ENCODE assay signal across 12 cellular contexts in genomic region chr9:76615149-76615548, GRCh38.
DNase-seq lines count a peak whose midpoint lies in the region; ATAC-seq, FAIRE-seq and TF ChIP-seq lines count a peak whose summit lies in the region.
"Had no signal": no experiment of that assay in that cellular context is flagged by ENCODE, and none has a peak within 500 bp of the region (broad histone marks: within the 10 kb centered on the region; RNA-seq: fewer than 3 reads in every experiment).

No MANE protein-coding gene starts in this region.

- CTCF ChIA-PET in naive thymus-derived CD4-positive, alpha-beta T cell (lab: Charles Lee): no interaction called here
- CTCF ChIA-PET in PC-9 (lab: Charles Lee): interaction anchor here (0.6 kb wide), 1 partner anchor 20 kb away, joined by 3 read pairs; no protein-coding TSS in a partner anchor

- H3K4me1 ChIP-seq in BLaER1: peaks cover 8% of the 10 kb centered on the region
- peaks cover 7% of the 10 kb centered on the region for H3K4me1 ChIP-seq in colonic mucosa
- H3K4me1 ChIP-seq in naive thymus-derived CD4-positive, alpha-beta T cell (ENCODE audit: control insufficient read depth in 2 of 2, insufficient read depth in 2 of 2, low read length in 2 of 2): no peaks in the 10 kb centered on the region
- no peaks in the 10 kb centered on the region for H3K4me1 ChIP-seq in PC-9 (replicated peaks; ENCODE audit: insufficient read depth)
- H3K4me1 ChIP-seq: psoas muscle had no signal

- H3F3A ChIP-seq in PC-9 (ENCODE audit: insufficient read depth, low read depth): no peaks in the 10 kb centered on the region

- H3K4me1 Mint-ChIP-seq in naive thymus-derived CD4-positive, alpha-beta T cell: peaks cover 0 to 14% (median 7%) of the 10 kb centered on the region in 7 donors

- H3K27me3 ChIP-seq in BLaER1 (no peaks in the 10 kb centered on the region), colonic mucosa (no peaks in the 10 kb centered on the region), PC-9 (ENCODE audit: insufficient read depth, low read depth) (no peaks in the 10 kb centered on the region)
- peaks cover 0 to 4% of the 10 kb centered on the region in 2 donors for H3K27me3 ChIP-seq in naive thymus-derived CD4-positive, alpha-beta T cell (ENCODE audit: control insufficient read depth in 2 of 2, insufficient read depth in 2 of 2, low read length in 2 of 2)

- H3K4me2 ChIP-seq in BLaER1 (peak overlapping the region; percentile 58), PC-9 (no peak overlapping the region)

- H3K9me3 Mint-ChIP-seq in naive thymus-derived CD4-positive, alpha-beta T cell: no peaks in the 10 kb centered on the region

- H2AFZ ChIP-seq in PC-9: no peak overlapping the region
- H2AFZ ChIP-seq: GM23248 had no signal

- H3K36me3 ChIP-seq in BLaER1 (no peaks in the 10 kb centered on the region), colonic mucosa (no peaks in the 10 kb centered on the region), PC-9 (ENCODE audit: low read depth) (no peaks in the 10 kb centered on the region)
- H3K36me3 ChIP-seq in naive thymus-derived CD4-positive, alpha-beta T cell (ENCODE audit: control insufficient read depth in 2 of 3, insufficient read depth in 3 of 3, low read length in 3 of 3): no peaks in the 10 kb centered on the region

- DNase-seq in HTR-8/SVneo (ENCODE audit: insufficient read length, low spot score): no peak
- peak; percentile 63 for DNase-seq in colonic mucosa
- DNase-seq in naive thymus-derived CD4-positive, alpha-beta T cell: no peak
- no peak for DNase-seq in cerebellar nuclear complex (lab: John Stamatoyannopoulos, UW)
- no peak for DNase-seq in DMS79 treated with DMSO at 0.1 percent for 48 hours (lab: John Stamatoyannopoulos, UW)
- DNase-seq in substantia nigra (lab: John Stamatoyannopoulos, UW): no peak
- DNase-seq in PC-9: no peak
- DNase-seq: activated effector memory CD4-positive, alpha-beta T cell treated with anti-CD3 and anti-CD28 coated beads, Interleukin-2, amount 50 U/mL, for 16 hours; central memory CD4-positive, alpha-beta T cell; GM23248; psoas muscle had no signal

- TF ChIP-seq CTCF in colonic mucosa (IDR thresholded peaks at IDR 0.05): no peak
- TF ChIP-seq CTCF in PC-9 (conservative IDR thresholded peaks at IDR 0.05): no peak

- H3K27me3 Mint-ChIP-seq in naive thymus-derived CD4-positive, alpha-beta T cell: peaks cover 18 to 51% (median 32%) of the 10 kb centered on the region in 5 donors

- H3K9me3 ChIP-seq in BLaER1 (no peaks in the 10 kb centered on the region), colonic mucosa (no peaks in the 10 kb centered on the region), PC-9 (ENCODE audit: insufficient read depth, low read depth) (no peaks in the 10 kb centered on the region)
- H3K9me3 ChIP-seq in naive thymus-derived CD4-positive, alpha-beta T cell (ENCODE audit: control insufficient read depth in 2 of 3, low read length in 3 of 3): no peaks in the 10 kb centered on the region
- H3K9me3 ChIP-seq: psoas muscle had no signal

- H3K36me3 Mint-ChIP-seq in naive thymus-derived CD4-positive, alpha-beta T cell: no peaks in the 10 kb centered on the region

- H3K27ac ChIP-seq in BLaER1: no peak overlapping the region
- peak overlapping the region; percentile 67 for H3K27ac ChIP-seq in colonic mucosa
- H3K27ac ChIP-seq in naive thymus-derived CD4-positive, alpha-beta T cell (ENCODE audit: low read depth, low read length): no peak overlapping the region
- H3K27ac ChIP-seq in substantia nigra (ENCODE audit: low read depth, low read length, poor library complexity, severe bottlenecking): no peak overlapping the region
- H3K27ac ChIP-seq in PC-9: no peak overlapping the region
- H3K27ac ChIP-seq: GM23248, psoas muscle had no signal

- no peaks in the 10 kb centered on the region for H3K79me2 ChIP-seq in PC-9 (ENCODE audit: low read depth)

- H4K20me1 ChIP-seq in BLaER1 (no peaks in the 10 kb centered on the region), PC-9 (ENCODE audit: insufficient read depth) (no peaks in the 10 kb centered on the region)

- peak; percentile 67 for ATAC-seq in naive thymus-derived CD4-positive, alpha-beta T cell
- ATAC-seq: psoas muscle had no signal

- POLR2A ChIA-PET in naive thymus-derived CD4-positive, alpha-beta T cell (lab: Charles Lee): no interaction called here
- POLR2A ChIA-PET in PC-9 (lab: Charles Lee; ENCODE audit: unreplicated experiment): no interaction called here

- no peak overlapping the region for H3K27ac Mint-ChIP-seq in naive thymus-derived CD4-positive, alpha-beta T cell

- H3K9ac ChIP-seq in BLaER1 (no peak overlapping the region), colonic mucosa (ENCODE audit: low read depth in 2 of 2, low read length in 2 of 2) (peak overlapping the region in 1 of 2 donors; percentile 64)
- H3K9ac ChIP-seq: GM23248 had no signal

- H3K9me2 ChIP-seq in PC-9 (ENCODE audit: insufficient read depth): no peaks in the 10 kb centered on the region

- H3K4me3 Mint-ChIP-seq in naive thymus-derived CD4-positive, alpha-beta T cell: peak overlapping the region in 2 of 10 donors; percentile 40 to 68

- no TSS peak for BruUV-seq in PC-9 (replicated peaks; lab: Mats Ljungman, UMichigan)

- no peak overlapping the region for H3K4me3 ChIP-seq in BLaER1
- H3K4me3 ChIP-seq in colonic mucosa: no peak overlapping the region
- no peak overlapping the region for H3K4me3 ChIP-seq in naive thymus-derived CD4-positive, alpha-beta T cell (ENCODE audit: low read length)
- no peak overlapping the region for H3K4me3 ChIP-seq in PC-9
- H3K4me3 ChIP-seq: GM23248, psoas muscle had no signal

- intact Hi-C loops in colonic mucosa (cut with DNase I): no loop called here
- intact Hi-C loops in naive thymus-derived CD4-positive, alpha-beta T cell (cut with micrococcal nuclease): no loop called here
- intact Hi-C loops in PC-9 (cut with micrococcal nuclease; ENCODE audit: unreplicated experiment): no loop called here

- FAIRE-seq in HTR-8/SVneo (lab: Jason Lieb, UNC): peak; percentile 33
